ENCODE assay signal across 1 cellular context in genomic region chr1:46735708-46736324, GRCh38.
A peak's percentile ranks its signal among the peaks of the same experiment; 100 is the strongest.
TF ChIP-seq lines count a peak whose summit lies in the region.

No MANE protein-coding gene starts in this region.

TF ChIP-seq in HepG2, 621 proteins besides CTCF, POLR2A, EP300 and RAD21 (continued from another document and continues in another):
- TF ChIP-seq ATF2 (CRISPR knock-in tag; IDR thresholded peaks at IDR 0.05) (peak; percentile 62; the same call in 1 of the 2 replicates), RXRB (CRISPR knock-in tag; IDR thresholded peaks at IDR 0.05; ENCODE audit: borderline replicate concordance) (peak; percentile 65; the same call in 1 of the 2 replicates), ZNF101 (CRISPR knock-in tag; IDR thresholded peaks at IDR 0.05; ENCODE audit: borderline replicate concordance, low read depth) (no peak), ZSCAN5A (CRISPR knock-in tag; IDR thresholded peaks at IDR 0.05; ENCODE audit: borderline replicate concordance) (no peak), NONO (IDR thresholded peaks at IDR 0.05) (no peak), NONO (CRISPR knock-in tag; conservative IDR thresholded peaks at IDR 0.05) (no peak), AGO1 (IDR thresholded peaks at IDR 0.05; ENCODE audit: low read depth, low read length, poor library complexity, severe bottlenecking) (no peak), TSC22D2 (CRISPR knock-in tag; IDR thresholded peaks at IDR 0.05; ENCODE audit: borderline replicate concordance) (peak; percentile 94; the same call in 1 of the 2 replicates), ZNF563 (CRISPR knock-in tag; IDR thresholded peaks at IDR 0.05) (no peak), NFE2L2 (IDR thresholded peaks at IDR 0.05; ENCODE audit: low read length) (no peak), ZNF414 (CRISPR knock-in tag; IDR thresholded peaks at IDR 0.05) (no peak), NRL (CRISPR knock-in tag; IDR thresholded peaks at IDR 0.05; ENCODE audit: borderline replicate concordance) (no peak), DRAP1 (CRISPR knock-in tag; IDR thresholded peaks at IDR 0.05) (peak; percentile 45; the same call in 1 of the 2 replicates), ZNF138 (CRISPR knock-in tag; IDR thresholded peaks at IDR 0.05; ENCODE audit: low read depth) (no peak), RFX3 (CRISPR knock-in tag; IDR thresholded peaks at IDR 0.05) (no peak), HNRNPK (IDR thresholded peaks at IDR 0.05; ENCODE audit: low read depth, low read length, poor library complexity, severe bottlenecking) (no peak), ZNF124 (CRISPR knock-in tag; IDR thresholded peaks at IDR 0.05) (no peak; the same call in 1 of the 2 replicates), ZBTB10 (CRISPR knock-in tag; IDR thresholded peaks at IDR 0.05; ENCODE audit: borderline replicate concordance) (peak; percentile 62; the same call in 1 of the 2 replicates), MED1 (CRISPR knock-in tag; IDR thresholded peaks at IDR 0.05) (no peak; the same call in 1 of the 2 replicates), MAZ (IDR thresholded peaks at IDR 0.05; ENCODE audit: borderline replicate concordance, low read depth, low read length) (no peak), MAZ (CRISPR knock-in tag; IDR thresholded peaks at IDR 0.05; ENCODE audit: low read depth) (no peak)
- TF ChIP-seq, protein P1, sequence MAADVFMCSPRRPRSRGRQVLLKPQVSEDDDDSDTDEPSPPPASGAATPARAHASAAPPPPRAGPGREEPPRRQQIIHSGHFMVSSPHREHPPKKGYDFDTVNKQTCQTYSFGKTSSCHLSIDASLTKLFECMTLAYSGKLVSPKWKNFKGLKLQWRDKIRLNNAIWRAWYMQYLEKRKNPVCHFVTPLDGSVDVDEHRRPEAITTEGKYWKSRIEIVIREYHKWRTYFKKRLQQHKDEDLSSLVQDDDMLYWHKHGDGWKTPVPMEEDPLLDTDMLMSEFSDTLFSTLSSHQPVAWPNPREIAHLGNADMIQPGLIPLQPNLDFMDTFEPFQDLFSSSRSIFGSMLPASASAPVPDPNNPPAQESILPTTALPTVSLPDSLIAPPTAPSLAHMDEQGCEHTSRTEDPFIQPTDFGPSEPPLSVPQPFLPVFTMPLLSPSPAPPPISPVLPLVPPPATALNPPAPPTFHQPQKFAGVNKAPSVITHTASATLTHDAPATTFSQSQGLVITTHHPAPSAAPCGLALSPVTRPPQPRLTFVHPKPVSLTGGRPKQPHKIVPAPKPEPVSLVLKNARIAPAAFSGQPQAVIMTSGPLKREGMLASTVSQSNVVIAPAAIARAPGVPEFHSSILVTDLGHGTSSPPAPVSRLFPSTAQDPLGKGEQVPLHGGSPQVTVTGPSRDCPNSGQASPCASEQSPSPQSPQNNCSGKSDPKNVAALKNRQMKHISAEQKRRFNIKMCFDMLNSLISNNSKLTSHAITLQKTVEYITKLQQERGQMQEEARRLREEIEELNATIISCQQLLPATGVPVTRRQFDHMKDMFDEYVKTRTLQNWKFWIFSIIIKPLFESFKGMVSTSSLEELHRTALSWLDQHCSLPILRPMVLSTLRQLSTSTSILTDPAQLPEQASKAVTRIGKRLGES (CRISPR knock-in tag; IDR thresholded peaks at IDR 0.05; ENCODE audit: borderline replicate concordance): peak; percentile 89
- TF ChIP-seq, protein P2, sequence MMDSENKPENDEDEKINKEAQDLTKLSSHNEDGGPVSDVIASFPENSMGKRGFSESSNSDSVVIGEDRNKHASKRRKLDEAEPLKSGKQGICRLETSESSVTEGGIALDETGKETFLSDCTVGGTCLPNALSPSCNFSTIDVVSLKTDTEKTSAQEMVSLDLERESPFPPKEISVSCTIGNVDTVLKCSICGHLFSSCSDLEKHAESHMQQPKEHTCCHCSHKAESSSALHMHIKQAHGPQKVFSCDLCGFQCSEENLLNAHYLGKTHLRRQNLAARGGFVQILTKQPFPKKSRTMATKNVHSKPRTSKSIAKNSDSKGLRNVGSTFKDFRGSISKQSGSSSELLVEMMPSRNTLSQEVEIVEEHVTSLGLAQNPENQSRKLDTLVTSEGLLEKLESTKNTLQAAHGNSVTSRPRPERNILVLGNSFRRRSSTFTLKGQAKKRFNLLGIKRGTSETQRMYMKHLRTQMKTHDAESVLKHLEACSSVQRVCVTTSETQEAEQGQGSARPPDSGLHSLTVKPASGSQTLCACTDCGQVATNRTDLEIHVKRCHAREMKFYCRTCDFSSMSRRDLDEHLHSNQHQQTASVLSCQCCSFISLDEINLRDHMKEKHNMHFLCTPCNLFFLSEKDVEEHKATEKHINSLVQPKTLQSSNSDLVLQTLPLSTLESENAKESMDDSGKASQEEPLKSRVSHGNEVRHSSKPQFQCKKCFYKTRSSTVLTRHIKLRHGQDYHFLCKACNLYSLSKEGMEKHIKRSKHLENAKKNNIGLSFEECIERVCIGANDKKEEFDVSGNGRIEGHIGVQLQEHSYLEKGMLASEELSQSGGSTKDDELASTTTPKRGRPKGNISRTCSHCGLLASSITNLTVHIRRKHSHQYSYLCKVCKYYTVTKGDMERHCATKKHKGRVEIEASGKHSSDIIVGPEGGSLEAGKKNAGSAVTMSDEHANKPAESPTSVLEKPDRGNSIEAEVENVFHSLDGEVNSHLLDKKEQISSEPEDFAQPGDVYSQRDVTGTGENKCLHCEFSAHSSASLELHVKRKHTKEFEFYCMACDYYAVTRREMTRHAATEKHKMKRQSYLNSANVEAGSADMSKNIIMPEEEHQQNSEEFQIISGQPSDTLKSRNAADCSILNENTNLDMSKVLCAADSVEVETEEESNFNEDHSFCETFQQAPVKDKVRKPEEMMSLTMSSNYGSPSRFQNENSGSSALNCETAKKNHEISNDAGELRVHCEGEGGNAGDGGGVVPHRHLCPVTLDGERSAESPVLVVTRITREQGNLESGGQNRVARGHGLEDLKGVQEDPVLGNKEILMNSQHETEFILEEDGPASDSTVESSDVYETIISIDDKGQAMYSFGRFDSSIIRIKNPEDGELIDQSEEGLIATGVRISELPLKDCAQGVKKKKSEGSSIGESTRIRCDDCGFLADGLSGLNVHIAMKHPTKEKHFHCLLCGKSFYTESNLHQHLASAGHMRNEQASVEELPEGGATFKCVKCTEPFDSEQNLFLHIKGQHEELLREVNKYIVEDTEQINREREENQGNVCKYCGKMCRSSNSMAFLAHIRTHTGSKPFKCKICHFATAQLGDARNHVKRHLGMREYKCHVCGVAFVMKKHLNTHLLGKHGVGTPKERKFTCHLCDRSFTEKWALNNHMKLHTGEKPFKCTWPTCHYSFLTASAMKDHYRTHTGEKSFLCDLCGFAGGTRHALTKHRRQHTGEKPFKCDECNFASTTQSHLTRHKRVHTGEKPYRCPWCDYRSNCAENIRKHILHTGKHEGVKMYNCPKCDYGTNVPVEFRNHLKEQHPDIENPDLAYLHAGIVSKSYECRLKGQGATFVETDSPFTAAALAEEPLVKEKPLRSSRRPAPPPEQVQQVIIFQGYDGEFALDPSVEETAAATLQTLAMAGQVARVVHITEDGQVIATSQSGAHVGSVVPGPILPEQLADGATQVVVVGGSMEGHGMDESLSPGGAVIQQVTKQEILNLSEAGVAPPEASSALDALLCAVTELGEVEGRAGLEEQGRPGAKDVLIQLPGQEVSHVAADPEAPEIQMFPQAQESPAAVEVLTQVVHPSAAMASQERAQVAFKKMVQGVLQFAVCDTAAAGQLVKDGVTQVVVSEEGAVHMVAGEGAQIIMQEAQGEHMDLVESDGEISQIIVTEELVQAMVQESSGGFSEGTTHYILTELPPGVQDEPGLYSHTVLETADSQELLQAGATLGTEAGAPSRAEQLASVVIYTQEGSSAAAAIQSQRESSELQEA (CRISPR knock-in tag; IDR thresholded peaks at IDR 0.05; ENCODE audit: not compliant biosample characterization): no peak
- TF ChIP-seq, protein P3, sequence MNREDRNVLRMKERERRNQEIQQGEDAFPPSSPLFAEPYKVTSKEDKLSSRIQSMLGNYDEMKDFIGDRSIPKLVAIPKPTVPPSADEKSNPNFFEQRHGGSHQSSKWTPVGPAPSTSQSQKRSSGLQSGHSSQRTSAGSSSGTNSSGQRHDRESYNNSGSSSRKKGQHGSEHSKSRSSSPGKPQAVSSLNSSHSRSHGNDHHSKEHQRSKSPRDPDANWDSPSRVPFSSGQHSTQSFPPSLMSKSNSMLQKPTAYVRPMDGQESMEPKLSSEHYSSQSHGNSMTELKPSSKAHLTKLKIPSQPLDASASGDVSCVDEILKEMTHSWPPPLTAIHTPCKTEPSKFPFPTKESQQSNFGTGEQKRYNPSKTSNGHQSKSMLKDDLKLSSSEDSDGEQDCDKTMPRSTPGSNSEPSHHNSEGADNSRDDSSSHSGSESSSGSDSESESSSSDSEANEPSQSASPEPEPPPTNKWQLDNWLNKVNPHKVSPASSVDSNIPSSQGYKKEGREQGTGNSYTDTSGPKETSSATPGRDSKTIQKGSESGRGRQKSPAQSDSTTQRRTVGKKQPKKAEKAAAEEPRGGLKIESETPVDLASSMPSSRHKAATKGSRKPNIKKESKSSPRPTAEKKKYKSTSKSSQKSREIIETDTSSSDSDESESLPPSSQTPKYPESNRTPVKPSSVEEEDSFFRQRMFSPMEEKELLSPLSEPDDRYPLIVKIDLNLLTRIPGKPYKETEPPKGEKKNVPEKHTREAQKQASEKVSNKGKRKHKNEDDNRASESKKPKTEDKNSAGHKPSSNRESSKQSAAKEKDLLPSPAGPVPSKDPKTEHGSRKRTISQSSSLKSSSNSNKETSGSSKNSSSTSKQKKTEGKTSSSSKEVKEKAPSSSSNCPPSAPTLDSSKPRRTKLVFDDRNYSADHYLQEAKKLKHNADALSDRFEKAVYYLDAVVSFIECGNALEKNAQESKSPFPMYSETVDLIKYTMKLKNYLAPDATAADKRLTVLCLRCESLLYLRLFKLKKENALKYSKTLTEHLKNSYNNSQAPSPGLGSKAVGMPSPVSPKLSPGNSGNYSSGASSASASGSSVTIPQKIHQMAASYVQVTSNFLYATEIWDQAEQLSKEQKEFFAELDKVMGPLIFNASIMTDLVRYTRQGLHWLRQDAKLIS (CRISPR knock-in tag; IDR thresholded peaks at IDR 0.05): no peak
- TF ChIP-seq, protein P4, sequence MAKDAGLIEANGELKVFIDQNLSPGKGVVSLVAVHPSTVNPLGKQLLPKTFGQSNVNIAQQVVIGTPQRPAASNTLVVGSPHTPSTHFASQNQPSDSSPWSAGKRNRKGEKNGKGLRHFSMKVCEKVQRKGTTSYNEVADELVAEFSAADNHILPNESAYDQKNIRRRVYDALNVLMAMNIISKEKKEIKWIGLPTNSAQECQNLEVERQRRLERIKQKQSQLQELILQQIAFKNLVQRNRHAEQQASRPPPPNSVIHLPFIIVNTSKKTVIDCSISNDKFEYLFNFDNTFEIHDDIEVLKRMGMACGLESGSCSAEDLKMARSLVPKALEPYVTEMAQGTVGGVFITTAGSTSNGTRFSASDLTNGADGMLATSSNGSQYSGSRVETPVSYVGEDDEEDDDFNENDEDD (CRISPR knock-in tag; IDR thresholded peaks at IDR 0.05; ENCODE audit: borderline replicate concordance): no peak
- TF ChIP-seq, protein P5, sequence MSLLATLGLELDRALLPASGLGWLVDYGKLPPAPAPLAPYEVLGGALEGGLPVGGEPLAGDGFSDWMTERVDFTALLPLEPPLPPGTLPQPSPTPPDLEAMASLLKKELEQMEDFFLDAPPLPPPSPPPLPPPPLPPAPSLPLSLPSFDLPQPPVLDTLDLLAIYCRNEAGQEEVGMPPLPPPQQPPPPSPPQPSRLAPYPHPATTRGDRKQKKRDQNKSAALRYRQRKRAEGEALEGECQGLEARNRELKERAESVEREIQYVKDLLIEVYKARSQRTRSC (CRISPR knock-in tag; IDR thresholded peaks at IDR 0.05; ENCODE audit: low read depth): no peak
- TF ChIP-seq, protein P6, sequence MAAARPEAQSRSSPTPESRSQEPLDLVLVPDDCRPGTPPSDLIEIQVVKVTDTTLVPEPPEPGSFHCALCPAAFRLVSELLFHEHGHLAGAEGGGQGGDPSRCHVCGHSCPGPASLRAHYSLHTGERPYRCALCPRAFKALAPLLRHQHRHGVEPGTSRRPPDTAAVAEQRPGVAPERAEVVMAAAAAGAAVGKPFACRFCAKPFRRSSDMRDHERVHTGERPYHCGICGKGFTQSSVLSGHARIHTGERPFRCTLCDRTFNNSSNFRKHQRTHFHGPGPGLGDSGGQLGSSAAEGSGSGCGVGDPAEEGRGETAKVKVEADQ (CRISPR knock-in tag; IDR thresholded peaks at IDR 0.05; ENCODE audit: borderline replicate concordance): no peak
